In genomic region chr2:109242222-109242653, GRCh38 we compare ENCODE assay signal across 13 cellular contexts.
DNase-seq lines count a peak whose midpoint lies in the region; ATAC-seq and TF ChIP-seq lines count a peak whose summit lies in the region.
"Had no signal": no experiment of that assay in that cellular context is flagged by ENCODE, and none has a peak within 500 bp of the region (broad histone marks: within the 10 kb centered on the region; RNA-seq: fewer than 3 reads in every experiment).

No MANE protein-coding gene starts in this region.

- peak overlapping the region; percentile 82; the same call in 2 of the 3 replicates for H2BK15ac ChIP-seq in IMR-90 (ENCODE audit: low read depth, low read length)

- peaks cover 48% of the 10 kb centered on the region for H3K4me1 ChIP-seq in IMR-90 (ENCODE audit: control insufficient read depth, insufficient read depth, low read length)
- peaks cover 67% of the 10 kb centered on the region for H3K4me1 ChIP-seq in lower lobe of right lung

- dilution Hi-C loops in IMR-90 (cut with HindIII; ENCODE audit: low sequenced_read_pairs, unreplicated experiment), result no loop called here

- no peaks in the 10 kb centered on the region for H3K36me3 ChIP-seq in IMR-90 (ENCODE audit: control insufficient read depth, insufficient read depth, low read length)
- H3K36me3 ChIP-seq in lower lobe of right lung, result no peaks in the 10 kb centered on the region

- H3K9me1 ChIP-seq in IMR-90 (ENCODE audit: insufficient read depth, low read length), result peaks cover 46% of the 10 kb centered on the region

- H4K91ac ChIP-seq in IMR-90 (ENCODE audit: insufficient read depth, low read depth, low read length), result peak overlapping the region; percentile 94

- peak overlapping the region; percentile 97 for H2AK9ac ChIP-seq in IMR-90 (replicated peaks; ENCODE audit: low read depth, low read length, poor library complexity)

- peak overlapping the region; percentile 93 for H2BK5ac ChIP-seq in IMR-90 (ENCODE audit: low read depth, low read length, poor library complexity, severe bottlenecking)

- H2BK20ac ChIP-seq in IMR-90 (ENCODE audit: low read depth, low read length), result peak overlapping the region; percentile 91

- CTCF ChIA-PET in IMR-90 (lab: Yijun Ruan, JAX), result interaction anchor here (0.6 to 1.4 kb wide), 3 partner anchors 10 to 75 kb away, joined by 3 to 4 read pairs (median 3); no protein-coding TSS in a partner anchor

- H3K9ac ChIP-seq in IMR-90 (ENCODE audit: low read depth, low read length), result peak overlapping the region; percentile 54

- H3K27me3 ChIP-seq in IMR-90 (ENCODE audit: control insufficient read depth, insufficient read depth, low read length) (no peaks in the 10 kb centered on the region), lower lobe of right lung (ENCODE audit: low read depth) (no peaks in the 10 kb centered on the region)
- H3K27me3 ChIP-seq: hepatocyte had no signal

- H3K23ac ChIP-seq in IMR-90 (ENCODE audit: low read depth, low read length), result peak overlapping the region; percentile 91

- DNase-seq in IMR-90, result no peak
- no peak for DNase-seq in lower lobe of right lung
- DNase-seq in HuH-7.5 (ENCODE audit: low spot score), result no peak
- DNase-seq: activated T-cell treated with anti-CD3 and anti-CD28 coated beads, Interleukin-2, amount 50 U/mL, for 24 hours; CD8-positive, alpha-beta memory T cell; NCI-H1694 treated with DMSO at 0.1 percent for 48 hours; nephron progenitor cell had no signal

- H3K9me3 ChIP-seq in IMR-90 (ENCODE audit: control insufficient read depth, insufficient read depth, low read length) (no peaks in the 10 kb centered on the region), lower lobe of right lung (no peaks in the 10 kb centered on the region)

- intact Hi-C loops in IMR-90 (cut with micrococcal nuclease), result loop anchor here (5.0 kb wide), 2 partner anchors 70 to 75 kb away; no protein-coding TSS in a partner anchor
- intact Hi-C loops in lower lobe of right lung (cut with DNase I), result no loop called here

- H3K79me1 ChIP-seq in IMR-90 (ENCODE audit: low read depth in 1 of 2, low read length in 2 of 2), result peaks cover 57 to 93% of the 10 kb centered on the region in 2 experiments

- peak overlapping the region; percentile 96 for H2BK120ac ChIP-seq in IMR-90 (ENCODE audit: low read depth, low read length)

- H3K4me3 ChIP-seq in IMR-90 (ENCODE audit: insufficient read depth, low read depth, low read length) (no peak overlapping the region), lower lobe of right lung (no peak overlapping the region)
- H3K4me3 ChIP-seq: hepatocyte had no signal

- peaks cover 23% of the 10 kb centered on the region for H4K20me1 ChIP-seq in IMR-90 (ENCODE audit: insufficient read depth, low read length)

- peak overlapping the region; percentile 98 for H2AK5ac ChIP-seq in IMR-90 (ENCODE audit: low read depth, low read length)

- H3K56ac ChIP-seq in IMR-90 (ENCODE audit: extremely low read depth, insufficient read depth, low read length), result peak overlapping the region; percentile 90

- no TSS peak for BruUV-seq in IMR-90 (replicated peaks; lab: Mats Ljungman, UMichigan)

- peak overlapping the region; percentile 95 for H3K14ac ChIP-seq in IMR-90 (replicated peaks; ENCODE audit: low read depth, low read length)

- peak overlapping the region; percentile 97 for H3K4ac ChIP-seq in IMR-90 (ENCODE audit: low read depth, low read length)

- TF ChIP-seq POLR2A in IMR-90 (IDR thresholded peaks at IDR 0.05; ENCODE audit: low read depth, low read length), result no peak

- TF ChIP-seq CTCF in IMR-90 (conservative IDR thresholded peaks at IDR 0.05; ENCODE audit: low read depth, low read length) (no peak), lower lobe of right lung (IDR thresholded peaks at IDR 0.05) (no peak)

- peak overlapping the region; percentile 68 for H4K5ac ChIP-seq in IMR-90 (ENCODE audit: low read depth, low read length)

- ATAC-seq in IMR-90 (ENCODE audit: low read depth), result 0 out of 2 replicates have a peak, but pooled peaks have one; percentile 1
- peak; percentile 6 to 8 for ATAC-seq in lower lobe of right lung
- ATAC-seq in HG02610 (IDR thresholded peaks at IDR 0.05; ENCODE audit: unreplicated experiment), result no peak
- no peak for ATAC-seq in HG02938 (IDR thresholded peaks at IDR 0.05; ENCODE audit: unreplicated experiment)
- no peak for ATAC-seq in GM18517 (IDR thresholded peaks at IDR 0.05; ENCODE audit: unreplicated experiment)

- peak overlapping the region; percentile 82 for H3K18ac ChIP-seq in IMR-90 (ENCODE audit: low read depth, low read length)

- in situ Hi-C loops in IMR-90 (cut with MboI; ENCODE audit: low sequenced_read_pairs), result no loop called here

- H3K27ac ChIP-seq in IMR-90 (ENCODE audit: insufficient read depth, low read length) (peak overlapping the region; percentile 95), cingulate gyrus (ENCODE audit: low read depth, low read length) (peak overlapping the region; percentile 75), lower lobe of right lung (peak overlapping the region; percentile 86), temporal lobe (ENCODE audit: low read depth, low read length) (peak overlapping the region; percentile 20)
- H3K27ac ChIP-seq: hepatocyte had no signal

- POLR2A ChIA-PET in IMR-90 (lab: Charles Lee; ENCODE audit: unreplicated experiment), result no interaction called here

- 0 out of 2 replicates have a peak overlapping the region, but pooled peaks have one; percentile 9 for H3K4me2 ChIP-seq in IMR-90 (ENCODE audit: low read depth, low read length)
- H3K4me2 ChIP-seq: hepatocyte had no signal

- peak overlapping the region; percentile 77 for H2AFZ ChIP-seq in IMR-90 (replicated peaks; ENCODE audit: low read length, poor library complexity)
- H2AFZ ChIP-seq: hepatocyte had no signal

- 52% methylated on average over 5 of the region's 7 CpGs; no CpG with 5 or more reads in 1 of the 2 experiments for WGBS in IMR-90 (ENCODE audit: extremely low coverage in 2 of 2, insufficient read length in 1 of 2), 2 experiments

- H4K8ac ChIP-seq in IMR-90 (ENCODE audit: low read depth in 2 of 2, low read length in 2 of 2), result peak overlapping the region; percentile 82 to 88

- TF ChIP-seq RAD21 in IMR-90 (IDR thresholded peaks at IDR 0.05; ENCODE audit: low read length), result no peak

TF ChIP-seq in IMR-90, 13 proteins besides CTCF, POLR2A, EP300 and RAD21:
- TF ChIP-seq RCOR1 (IDR thresholded peaks at IDR 0.05; ENCODE audit: insufficient replicate concordance, low read length) (no peak), ELK1 (IDR thresholded peaks at IDR 0.05; ENCODE audit: borderline replicate concordance, low read depth, low read length) (no peak), SMC3 (IDR thresholded peaks at IDR 0.05; ENCODE audit: low read depth, low read length) (no peak), MXI1 (IDR thresholded peaks at IDR 0.05; ENCODE audit: borderline replicate concordance, low read depth, low read length) (no peak), MAFK (IDR thresholded peaks at IDR 0.05; ENCODE audit: low read depth, low read length) (no peak), CEBPB (IDR thresholded peaks at IDR 0.05; ENCODE audit: low read depth, low read length) (no peak), MAZ (IDR thresholded peaks at IDR 0.05; ENCODE audit: borderline replicate concordance, low read depth, low read length) (no peak), NFE2L2 (IDR thresholded peaks at IDR 0.05; ENCODE audit: low read depth, low read length) (no peak), CHD1 (IDR thresholded peaks at IDR 0.05; ENCODE audit: low read depth, low read length) (no peak), RFX5 (IDR thresholded peaks at IDR 0.05; ENCODE audit: low read depth, low read length) (no peak), BHLHE40 (IDR thresholded peaks at IDR 0.05; ENCODE audit: low read depth, low read length) (no peak)
- TF ChIP-seq, protein P1, sequence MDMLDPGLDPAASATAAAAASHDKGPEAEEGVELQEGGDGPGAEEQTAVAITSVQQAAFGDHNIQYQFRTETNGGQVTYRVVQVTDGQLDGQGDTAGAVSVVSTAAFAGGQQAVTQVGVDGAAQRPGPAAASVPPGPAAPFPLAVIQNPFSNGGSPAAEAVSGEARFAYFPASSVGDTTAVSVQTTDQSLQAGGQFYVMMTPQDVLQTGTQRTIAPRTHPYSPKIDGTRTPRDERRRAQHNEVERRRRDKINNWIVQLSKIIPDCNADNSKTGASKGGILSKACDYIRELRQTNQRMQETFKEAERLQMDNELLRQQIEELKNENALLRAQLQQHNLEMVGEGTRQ (IDR thresholded peaks at IDR 0.05; ENCODE audit: low read depth, low read length), result no peak

Comparison
In these comparisons a context has a peak if more than half of its experiments do, and no peak if none do; other contexts are left out.
1. ATAC-seq: peak in IMR-90 (single experiment) and lower lobe of right lung (2 of 2); none in HG02610 (single experiment), HG02938 (single experiment) and GM18517 (single experiment).
2. H3K27ac ChIP-seq: peak in every context shown above with its lines; median percentile 95 in IMR-90; 86 in lower lobe of right lung; 75 in cingulate gyrus; 20 in temporal lobe.